ENCODE assay signal across 1 cellular context in the genomic region with DNA sequence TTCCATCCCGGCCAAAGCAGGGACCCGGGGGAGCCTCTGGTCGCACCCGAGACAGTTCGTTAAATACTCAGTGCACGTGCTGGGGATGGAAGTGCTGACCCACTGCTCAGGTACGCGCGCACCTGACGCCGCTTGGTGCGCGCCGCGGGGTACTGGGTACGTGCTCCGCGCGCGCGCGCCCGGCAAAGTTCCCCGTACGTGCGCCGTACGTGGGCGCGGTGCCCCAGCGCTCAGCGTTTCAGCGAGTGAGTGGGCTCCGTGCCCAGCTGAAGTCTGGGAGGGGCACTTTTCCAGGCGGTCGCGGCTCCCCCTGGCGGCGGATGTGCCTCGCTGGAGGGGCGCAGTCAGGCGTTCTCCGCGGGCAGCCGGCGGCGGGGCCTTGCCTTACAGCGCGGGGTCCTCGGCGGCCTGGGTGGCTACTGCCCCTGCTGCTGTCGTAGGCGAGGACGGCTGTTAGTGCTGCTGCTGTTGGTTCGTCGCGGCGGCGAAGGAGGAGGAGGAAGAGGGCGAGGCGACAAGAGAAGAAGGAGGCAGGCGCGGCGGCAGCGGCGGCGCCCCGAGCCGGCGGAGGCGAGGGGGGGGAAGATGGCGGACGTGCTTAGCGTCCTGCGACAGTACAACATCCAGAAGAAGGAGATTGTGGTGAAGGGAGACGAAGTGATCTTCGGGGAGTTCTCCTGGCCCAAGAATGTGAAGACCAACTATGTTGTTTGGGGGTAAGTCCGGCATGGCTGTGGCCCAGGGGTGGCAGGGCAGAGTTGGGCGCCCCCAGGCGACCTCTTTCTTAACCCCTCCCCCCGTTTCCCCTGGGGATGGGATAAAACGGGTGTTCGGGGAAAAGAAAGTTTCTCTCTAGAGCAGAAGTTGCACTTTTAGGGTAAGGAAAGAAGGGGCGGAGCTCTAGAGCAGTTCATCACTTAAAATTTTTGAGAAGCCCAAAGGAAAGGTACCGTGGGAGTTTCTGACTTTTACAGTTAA.
TF ChIP-seq lines count a peak whose summit lies in the region.

A gene (plus strand): TSS at position 416 of the 978 bp plus-strand sequence. CDS start 170 bp downstream, at position 586.

TF ChIP-seq in HEK293, 187 proteins besides CTCF, POLR2A, EP300 and RAD21 (continued from another document and continues in another):
- TF ChIP-seq, protein P1, sequence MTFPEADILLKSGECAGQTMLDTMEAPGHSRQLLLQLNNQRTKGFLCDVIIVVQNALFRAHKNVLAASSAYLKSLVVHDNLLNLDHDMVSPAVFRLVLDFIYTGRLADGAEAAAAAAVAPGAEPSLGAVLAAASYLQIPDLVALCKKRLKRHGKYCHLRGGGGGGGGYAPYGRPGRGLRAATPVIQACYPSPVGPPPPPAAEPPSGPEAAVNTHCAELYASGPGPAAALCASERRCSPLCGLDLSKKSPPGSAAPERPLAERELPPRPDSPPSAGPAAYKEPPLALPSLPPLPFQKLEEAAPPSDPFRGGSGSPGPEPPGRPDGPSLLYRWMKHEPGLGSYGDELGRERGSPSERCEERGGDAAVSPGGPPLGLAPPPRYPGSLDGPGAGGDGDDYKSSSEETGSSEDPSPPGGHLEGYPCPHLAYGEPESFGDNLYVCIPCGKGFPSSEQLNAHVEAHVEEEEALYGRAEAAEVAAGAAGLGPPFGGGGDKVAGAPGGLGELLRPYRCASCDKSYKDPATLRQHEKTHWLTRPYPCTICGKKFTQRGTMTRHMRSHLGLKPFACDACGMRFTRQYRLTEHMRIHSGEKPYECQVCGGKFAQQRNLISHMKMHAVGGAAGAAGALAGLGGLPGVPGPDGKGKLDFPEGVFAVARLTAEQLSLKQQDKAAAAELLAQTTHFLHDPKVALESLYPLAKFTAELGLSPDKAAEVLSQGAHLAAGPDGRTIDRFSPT (tag by site-specific recombination; IDR thresholded peaks at IDR 0.05): peak; percentile 100
- TF ChIP-seq ZSCAN30 (tag by site-specific recombination; IDR thresholded peaks at IDR 0.05) (peak; percentile 94), ZNF341 (tag by site-specific recombination; IDR thresholded peaks at IDR 0.05; ENCODE audit: low read depth) (peak; percentile 76), ZNF548 (tag by site-specific recombination; IDR thresholded peaks at IDR 0.05) (peak; percentile 23; the same call in 1 of the 2 replicates), ZFP37 (tag by site-specific recombination; IDR thresholded peaks at IDR 0.05) (peak; percentile 97), EGR2 (tag by site-specific recombination; IDR thresholded peaks at IDR 0.05; ENCODE audit: low read depth) (peak; percentile 92), RBAK (tag by site-specific recombination; IDR thresholded peaks at IDR 0.05) (no peak), ZNF707 (tag by site-specific recombination; IDR thresholded peaks at IDR 0.05) (no peak), ZNF843 (tag by site-specific recombination; IDR thresholded peaks at IDR 0.05) (peak; percentile 76), ZSCAN16 (tag by site-specific recombination; IDR thresholded peaks at IDR 0.05) (no peak; the same call in none of the 2 replicates), REPIN1 (tag by site-specific recombination; IDR thresholded peaks at IDR 0.05; ENCODE audit: low read depth) (peak; percentile 91), ZNF324 (tag by site-specific recombination; IDR thresholded peaks at IDR 0.05) (peak; percentile 94), ZNF248 (tag by site-specific recombination; IDR thresholded peaks at IDR 0.05) (no peak), SP2 (tag by site-specific recombination; IDR thresholded peaks at IDR 0.05) (peak; percentile 97), ZNF121 (tag by site-specific recombination; IDR thresholded peaks at IDR 0.05) (peak; percentile 35; the same call in 1 of the 2 replicates), ZNF560 (tag by site-specific recombination; IDR thresholded peaks at IDR 0.05; ENCODE audit: borderline replicate concordance) (no peak), SP3 (tag by site-specific recombination; IDR thresholded peaks at IDR 0.05) (peak; percentile 91), GLI4 (tag by site-specific recombination; IDR thresholded peaks at IDR 0.05) (0 out of 2 replicates have a peak, but pooled peaks have one; percentile 26), ZNF266 (tag by site-specific recombination; IDR thresholded peaks at IDR 0.05; ENCODE audit: low read depth) (no peak), TRIM28 (IDR thresholded peaks at IDR 0.05; ENCODE audit: borderline replicate concordance, low read length) (peak; percentile 47; the same call in 1 of the 2 replicates), ZNF155 (tag by site-specific recombination; IDR thresholded peaks at IDR 0.05) (no peak), ZNF426 (tag by site-specific recombination; IDR thresholded peaks at IDR 0.05) (no peak), OSR2 (tag by site-specific recombination; IDR thresholded peaks at IDR 0.05) (peak; percentile 99), ZNF596 (tag by site-specific recombination; IDR thresholded peaks at IDR 0.05) (peak; percentile 5; the same call in 1 of the 2 replicates), SCRT2 (tag by site-specific recombination; IDR thresholded peaks at IDR 0.05) (peak; percentile 73), ZFP69B (tag by site-specific recombination; IDR thresholded peaks at IDR 0.05) (peak; percentile 53; the same call in 1 of the 2 replicates)
- TF ChIP-seq, protein P2, sequence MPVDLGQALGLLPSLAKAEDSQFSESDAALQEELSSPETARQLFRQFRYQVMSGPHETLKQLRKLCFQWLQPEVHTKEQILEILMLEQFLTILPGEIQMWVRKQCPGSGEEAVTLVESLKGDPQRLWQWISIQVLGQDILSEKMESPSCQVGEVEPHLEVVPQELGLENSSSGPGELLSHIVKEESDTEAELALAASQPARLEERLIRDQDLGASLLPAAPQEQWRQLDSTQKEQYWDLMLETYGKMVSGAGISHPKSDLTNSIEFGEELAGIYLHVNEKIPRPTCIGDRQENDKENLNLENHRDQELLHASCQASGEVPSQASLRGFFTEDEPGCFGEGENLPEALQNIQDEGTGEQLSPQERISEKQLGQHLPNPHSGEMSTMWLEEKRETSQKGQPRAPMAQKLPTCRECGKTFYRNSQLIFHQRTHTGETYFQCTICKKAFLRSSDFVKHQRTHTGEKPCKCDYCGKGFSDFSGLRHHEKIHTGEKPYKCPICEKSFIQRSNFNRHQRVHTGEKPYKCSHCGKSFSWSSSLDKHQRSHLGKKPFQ (tag by site-specific recombination; IDR thresholded peaks at IDR 0.05): peak; percentile 46; the same call in 1 of the 2 replicates
- TF ChIP-seq, protein P3, sequence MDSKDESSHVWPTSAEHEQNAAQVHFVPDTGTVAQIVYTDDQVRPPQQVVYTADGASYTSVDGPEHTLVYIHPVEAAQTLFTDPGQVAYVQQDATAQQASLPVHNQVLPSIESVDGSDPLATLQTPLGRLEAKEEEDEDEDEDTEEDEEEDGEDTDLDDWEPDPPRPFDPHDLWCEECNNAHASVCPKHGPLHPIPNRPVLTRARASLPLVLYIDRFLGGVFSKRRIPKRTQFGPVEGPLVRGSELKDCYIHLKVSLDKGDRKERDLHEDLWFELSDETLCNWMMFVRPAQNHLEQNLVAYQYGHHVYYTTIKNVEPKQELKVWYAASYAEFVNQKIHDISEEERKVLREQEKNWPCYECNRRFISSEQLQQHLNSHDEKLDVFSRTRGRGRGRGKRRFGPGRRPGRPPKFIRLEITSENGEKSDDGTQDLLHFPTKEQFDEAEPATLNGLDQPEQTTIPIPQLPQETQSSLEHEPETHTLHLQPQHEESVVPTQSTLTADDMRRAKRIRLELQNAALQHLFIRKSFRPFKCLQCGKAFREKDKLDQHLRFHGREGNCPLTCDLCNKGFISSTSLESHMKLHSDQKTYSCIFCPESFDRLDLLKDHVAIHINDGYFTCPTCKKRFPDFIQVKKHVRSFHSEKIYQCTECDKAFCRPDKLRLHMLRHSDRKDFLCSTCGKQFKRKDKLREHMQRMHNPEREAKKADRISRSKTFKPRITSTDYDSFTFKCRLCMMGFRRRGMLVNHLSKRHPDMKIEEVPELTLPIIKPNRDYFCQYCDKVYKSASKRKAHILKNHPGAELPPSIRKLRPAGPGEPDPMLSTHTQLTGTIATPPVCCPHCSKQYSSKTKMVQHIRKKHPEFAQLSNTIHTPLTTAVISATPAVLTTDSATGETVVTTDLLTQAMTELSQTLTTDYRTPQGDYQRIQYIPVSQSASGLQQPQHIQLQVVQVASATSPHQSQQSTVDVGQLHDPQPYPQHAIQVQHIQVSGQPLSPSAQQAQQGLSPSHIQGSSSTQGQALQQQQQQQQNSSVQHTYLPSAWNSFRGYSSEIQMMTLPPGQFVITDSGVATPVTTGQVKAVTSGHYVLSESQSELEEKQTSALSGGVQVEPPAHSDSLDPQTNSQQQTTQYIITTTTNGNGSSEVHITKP (tag by site-specific recombination; IDR thresholded peaks at IDR 0.05): peak; percentile 90
- TF ChIP-seq, protein P4, sequence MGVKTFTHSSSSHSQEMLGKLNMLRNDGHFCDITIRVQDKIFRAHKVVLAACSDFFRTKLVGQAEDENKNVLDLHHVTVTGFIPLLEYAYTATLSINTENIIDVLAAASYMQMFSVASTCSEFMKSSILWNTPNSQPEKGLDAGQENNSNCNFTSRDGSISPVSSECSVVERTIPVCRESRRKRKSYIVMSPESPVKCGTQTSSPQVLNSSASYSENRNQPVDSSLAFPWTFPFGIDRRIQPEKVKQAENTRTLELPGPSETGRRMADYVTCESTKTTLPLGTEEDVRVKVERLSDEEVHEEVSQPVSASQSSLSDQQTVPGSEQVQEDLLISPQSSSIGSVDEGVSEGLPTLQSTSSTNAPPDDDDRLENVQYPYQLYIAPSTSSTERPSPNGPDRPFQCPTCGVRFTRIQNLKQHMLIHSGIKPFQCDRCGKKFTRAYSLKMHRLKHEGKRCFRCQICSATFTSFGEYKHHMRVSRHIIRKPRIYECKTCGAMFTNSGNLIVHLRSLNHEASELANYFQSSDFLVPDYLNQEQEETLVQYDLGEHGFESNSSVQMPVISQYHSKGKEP (tag by site-specific recombination; IDR thresholded peaks at IDR 0.05): peak; percentile 41; the same call in 1 of the 2 replicates
- TF ChIP-seq, protein P5, sequence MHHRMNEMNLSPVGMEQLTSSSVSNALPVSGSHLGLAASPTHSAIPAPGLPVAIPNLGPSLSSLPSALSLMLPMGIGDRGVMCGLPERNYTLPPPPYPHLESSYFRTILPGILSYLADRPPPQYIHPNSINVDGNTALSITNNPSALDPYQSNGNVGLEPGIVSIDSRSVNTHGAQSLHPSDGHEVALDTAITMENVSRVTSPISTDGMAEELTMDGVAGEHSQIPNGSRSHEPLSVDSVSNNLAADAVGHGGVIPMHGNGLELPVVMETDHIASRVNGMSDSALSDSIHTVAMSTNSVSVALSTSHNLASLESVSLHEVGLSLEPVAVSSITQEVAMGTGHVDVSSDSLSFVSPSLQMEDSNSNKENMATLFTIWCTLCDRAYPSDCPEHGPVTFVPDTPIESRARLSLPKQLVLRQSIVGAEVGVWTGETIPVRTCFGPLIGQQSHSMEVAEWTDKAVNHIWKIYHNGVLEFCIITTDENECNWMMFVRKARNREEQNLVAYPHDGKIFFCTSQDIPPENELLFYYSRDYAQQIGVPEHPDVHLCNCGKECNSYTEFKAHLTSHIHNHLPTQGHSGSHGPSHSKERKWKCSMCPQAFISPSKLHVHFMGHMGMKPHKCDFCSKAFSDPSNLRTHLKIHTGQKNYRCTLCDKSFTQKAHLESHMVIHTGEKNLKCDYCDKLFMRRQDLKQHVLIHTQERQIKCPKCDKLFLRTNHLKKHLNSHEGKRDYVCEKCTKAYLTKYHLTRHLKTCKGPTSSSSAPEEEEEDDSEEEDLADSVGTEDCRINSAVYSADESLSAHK (tag by site-specific recombination; IDR thresholded peaks at IDR 0.05): no peak; the same call in 1 of the 2 replicates
- TF ChIP-seq, protein P6, sequence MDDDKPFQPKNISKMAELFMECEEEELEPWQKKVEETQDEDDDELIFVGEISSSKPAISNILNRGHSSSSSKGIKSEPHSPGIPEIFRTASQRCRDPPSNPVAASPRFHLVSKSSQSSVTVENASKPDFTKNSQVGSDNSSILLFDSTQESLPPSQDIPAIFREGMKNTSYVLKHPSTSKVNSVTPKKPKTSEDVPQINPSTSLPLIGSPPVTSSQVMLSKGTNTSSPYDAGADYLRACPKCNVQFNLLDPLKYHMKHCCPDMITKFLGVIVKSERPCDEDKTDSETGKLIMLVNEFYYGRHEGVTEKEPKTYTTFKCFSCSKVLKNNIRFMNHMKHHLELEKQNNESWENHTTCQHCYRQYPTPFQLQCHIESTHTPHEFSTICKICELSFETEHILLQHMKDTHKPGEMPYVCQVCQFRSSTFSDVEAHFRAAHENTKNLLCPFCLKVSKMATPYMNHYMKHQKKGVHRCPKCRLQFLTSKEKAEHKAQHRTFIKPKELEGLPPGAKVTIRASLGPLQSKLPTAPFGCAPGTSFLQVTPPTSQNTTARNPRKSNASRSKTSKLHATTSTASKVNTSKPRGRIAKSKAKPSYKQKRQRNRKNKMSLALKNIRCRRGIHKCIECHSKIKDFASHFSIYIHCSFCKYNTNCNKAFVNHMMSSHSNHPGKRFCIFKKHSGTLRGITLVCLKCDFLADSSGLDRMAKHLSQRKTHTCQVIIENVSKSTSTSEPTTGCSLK (tag by site-specific recombination; IDR thresholded peaks at IDR 0.05): no peak
- TF ChIP-seq, protein P7, sequence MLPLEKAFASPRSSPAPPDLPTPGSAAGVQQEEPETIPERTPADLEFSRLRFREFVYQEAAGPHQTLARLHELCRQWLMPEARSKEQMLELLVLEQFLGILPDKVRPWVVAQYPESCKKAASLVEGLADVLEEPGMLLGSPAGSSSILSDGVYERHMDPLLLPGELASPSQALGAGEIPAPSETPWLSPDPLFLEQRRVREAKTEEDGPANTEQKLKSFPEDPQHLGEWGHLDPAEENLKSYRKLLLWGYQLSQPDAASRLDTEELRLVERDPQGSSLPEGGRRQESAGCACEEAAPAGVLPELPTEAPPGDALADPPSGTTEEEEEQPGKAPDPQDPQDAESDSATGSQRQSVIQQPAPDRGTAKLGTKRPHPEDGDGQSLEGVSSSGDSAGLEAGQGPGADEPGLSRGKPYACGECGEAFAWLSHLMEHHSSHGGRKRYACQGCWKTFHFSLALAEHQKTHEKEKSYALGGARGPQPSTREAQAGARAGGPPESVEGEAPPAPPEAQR (tag by site-specific recombination; IDR thresholded peaks at IDR 0.05): no peak
- TF ChIP-seq, protein P8, sequence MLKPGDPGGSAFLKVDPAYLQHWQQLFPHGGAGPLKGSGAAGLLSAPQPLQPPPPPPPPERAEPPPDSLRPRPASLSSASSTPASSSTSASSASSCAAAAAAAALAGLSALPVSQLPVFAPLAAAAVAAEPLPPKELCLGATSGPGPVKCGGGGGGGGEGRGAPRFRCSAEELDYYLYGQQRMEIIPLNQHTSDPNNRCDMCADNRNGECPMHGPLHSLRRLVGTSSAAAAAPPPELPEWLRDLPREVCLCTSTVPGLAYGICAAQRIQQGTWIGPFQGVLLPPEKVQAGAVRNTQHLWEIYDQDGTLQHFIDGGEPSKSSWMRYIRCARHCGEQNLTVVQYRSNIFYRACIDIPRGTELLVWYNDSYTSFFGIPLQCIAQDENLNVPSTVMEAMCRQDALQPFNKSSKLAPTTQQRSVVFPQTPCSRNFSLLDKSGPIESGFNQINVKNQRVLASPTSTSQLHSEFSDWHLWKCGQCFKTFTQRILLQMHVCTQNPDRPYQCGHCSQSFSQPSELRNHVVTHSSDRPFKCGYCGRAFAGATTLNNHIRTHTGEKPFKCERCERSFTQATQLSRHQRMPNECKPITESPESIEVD (tag by site-specific recombination; IDR thresholded peaks at IDR 0.05): peak; percentile 32; the same call in 1 of the 2 replicates
- TF ChIP-seq, protein P9, sequence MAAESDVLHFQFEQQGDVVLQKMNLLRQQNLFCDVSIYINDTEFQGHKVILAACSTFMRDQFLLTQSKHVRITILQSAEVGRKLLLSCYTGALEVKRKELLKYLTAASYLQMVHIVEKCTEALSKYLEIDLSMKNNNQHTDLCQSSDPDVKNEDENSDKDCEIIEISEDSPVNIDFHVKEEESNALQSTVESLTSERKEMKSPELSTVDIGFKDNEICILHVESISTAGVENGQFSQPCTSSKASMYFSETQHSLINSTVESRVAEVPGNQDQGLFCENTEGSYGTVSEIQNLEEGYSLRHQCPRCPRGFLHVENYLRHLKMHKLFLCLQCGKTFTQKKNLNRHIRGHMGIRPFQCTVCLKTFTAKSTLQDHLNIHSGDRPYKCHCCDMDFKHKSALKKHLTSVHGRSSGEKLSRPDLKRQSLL (tag by site-specific recombination; IDR thresholded peaks at IDR 0.05): 0 out of 2 replicates have a peak, but pooled peaks have one; percentile 51
